In the genomic region with DNA sequence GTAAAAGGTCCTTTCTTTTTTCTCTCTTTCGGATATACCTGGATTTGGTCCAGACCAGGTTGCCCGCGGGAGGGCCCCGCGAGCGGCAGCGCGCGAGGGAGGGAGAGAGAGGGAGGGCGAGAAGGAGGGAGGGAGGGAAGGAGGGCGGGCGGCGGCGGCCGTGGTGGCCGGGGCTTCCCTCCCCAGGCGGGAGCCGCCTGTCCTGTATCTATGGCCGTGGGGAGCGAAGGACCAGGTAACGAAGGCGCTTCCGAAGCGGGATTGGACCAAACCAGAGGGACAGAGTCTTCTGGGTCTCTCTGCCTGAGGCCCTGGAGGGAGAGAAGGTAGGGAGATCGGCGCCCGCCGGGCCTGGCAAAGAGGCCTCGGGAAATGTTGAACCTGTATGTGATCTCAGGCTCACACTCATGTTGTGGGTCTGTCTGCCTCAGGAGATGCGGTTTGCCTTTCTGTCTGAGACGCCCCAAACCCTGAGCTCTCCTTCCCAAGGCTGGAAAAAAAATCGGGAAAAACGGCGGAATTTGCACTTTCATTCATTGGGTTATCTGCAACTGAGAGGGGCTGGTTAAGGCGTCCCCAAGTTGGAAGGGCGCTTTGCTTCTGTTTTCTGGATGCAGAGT, we compare ENCODE assay signal across 1 cellular context.
TF ChIP-seq lines count a peak whose summit lies in the region.

No MANE protein-coding gene starts in this region.

TF ChIP-seq in HEK293, 187 proteins besides CTCF, POLR2A, EP300 and RAD21 (continued from another document and continues in another):
- TF ChIP-seq, protein P1, sequence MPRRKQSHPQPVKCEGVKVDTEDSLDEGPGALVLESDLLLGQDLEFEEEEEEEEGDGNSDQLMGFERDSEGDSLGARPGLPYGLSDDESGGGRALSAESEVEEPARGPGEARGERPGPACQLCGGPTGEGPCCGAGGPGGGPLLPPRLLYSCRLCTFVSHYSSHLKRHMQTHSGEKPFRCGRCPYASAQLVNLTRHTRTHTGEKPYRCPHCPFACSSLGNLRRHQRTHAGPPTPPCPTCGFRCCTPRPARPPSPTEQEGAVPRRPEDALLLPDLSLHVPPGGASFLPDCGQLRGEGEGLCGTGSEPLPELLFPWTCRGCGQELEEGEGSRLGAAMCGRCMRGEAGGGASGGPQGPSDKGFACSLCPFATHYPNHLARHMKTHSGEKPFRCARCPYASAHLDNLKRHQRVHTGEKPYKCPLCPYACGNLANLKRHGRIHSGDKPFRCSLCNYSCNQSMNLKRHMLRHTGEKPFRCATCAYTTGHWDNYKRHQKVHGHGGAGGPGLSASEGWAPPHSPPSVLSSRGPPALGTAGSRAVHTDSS (tag by site-specific recombination; IDR thresholded peaks at IDR 0.05): no peak
- TF ChIP-seq, protein P2, sequence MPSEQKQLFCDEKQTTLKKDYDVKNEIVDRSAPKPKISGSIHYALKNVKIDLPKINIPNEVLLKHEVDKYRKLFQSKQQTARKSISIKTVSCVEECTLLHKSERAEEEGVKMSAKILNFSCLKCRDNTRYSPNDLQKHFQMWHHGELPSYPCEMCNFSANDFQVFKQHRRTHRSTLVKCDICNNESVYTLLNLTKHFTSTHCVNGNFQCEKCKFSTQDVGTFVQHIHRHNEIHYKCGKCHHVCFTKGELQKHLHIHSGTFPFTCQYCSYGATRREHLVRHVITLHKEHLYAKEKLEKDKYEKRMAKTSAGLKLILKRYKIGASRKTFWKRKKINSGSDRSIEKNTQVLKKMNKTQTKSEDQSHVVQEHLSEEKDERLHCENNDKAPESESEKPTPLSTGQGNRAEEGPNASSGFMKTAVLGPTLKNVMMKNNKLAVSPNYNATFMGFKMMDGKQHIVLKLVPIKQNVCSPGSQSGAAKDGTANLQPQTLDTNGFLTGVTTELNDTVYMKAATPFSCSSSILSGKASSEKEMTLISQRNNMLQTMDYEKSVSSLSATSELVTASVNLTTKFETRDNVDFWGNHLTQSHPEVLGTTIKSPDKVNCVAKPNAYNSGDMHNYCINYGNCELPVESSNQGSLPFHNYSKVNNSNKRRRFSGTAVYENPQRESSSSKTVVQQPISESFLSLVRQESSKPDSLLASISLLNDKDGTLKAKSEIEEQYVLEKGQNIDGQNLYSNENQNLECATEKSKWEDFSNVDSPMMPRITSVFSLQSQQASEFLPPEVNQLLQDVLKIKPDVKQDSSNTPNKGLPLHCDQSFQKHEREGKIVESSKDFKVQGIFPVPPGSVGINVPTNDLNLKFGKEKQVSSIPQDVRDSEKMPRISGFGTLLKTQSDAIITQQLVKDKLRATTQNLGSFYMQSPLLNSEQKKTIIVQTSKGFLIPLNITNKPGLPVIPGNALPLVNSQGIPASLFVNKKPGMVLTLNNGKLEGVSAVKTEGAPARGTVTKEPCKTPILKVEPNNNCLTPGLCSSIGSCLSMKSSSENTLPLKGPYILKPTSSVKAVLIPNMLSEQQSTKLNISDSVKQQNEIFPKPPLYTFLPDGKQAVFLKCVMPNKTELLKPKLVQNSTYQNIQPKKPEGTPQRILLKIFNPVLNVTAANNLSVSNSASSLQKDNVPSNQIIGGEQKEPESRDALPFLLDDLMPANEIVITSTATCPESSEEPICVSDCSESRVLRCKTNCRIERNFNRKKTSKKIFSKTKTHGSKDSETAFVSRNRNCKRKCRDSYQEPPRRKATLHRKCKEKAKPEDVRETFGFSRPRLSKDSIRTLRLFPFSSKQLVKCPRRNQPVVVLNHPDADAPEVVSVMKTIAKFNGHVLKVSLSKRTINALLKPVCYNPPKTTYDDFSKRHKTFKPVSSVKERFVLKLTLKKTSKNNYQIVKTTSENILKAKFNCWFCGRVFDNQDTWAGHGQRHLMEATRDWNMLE (tag by site-specific recombination; conservative IDR thresholded peaks at IDR 0.05; ENCODE audit: low read depth): no peak
- TF ChIP-seq ZNF660 (tag by site-specific recombination; IDR thresholded peaks at IDR 0.05) (no peak), ZNF548 (tag by site-specific recombination; IDR thresholded peaks at IDR 0.05) (no peak), PRDM1 (tag by site-specific recombination; IDR thresholded peaks at IDR 0.05) (no peak), ZNF169 (tag by site-specific recombination; IDR thresholded peaks at IDR 0.05) (no peak), ZNF560 (tag by site-specific recombination; IDR thresholded peaks at IDR 0.05; ENCODE audit: borderline replicate concordance) (no peak), ZNF677 (tag by site-specific recombination; IDR thresholded peaks at IDR 0.05) (no peak), ZNF600 (tag by site-specific recombination; IDR thresholded peaks at IDR 0.05) (no peak), ZNF610 (tag by site-specific recombination; IDR thresholded peaks at IDR 0.05; ENCODE audit: borderline replicate concordance) (no peak), ZFP41 (tag by site-specific recombination; IDR thresholded peaks at IDR 0.05; ENCODE audit: borderline replicate concordance) (no peak), ZNF416 (tag by site-specific recombination; IDR thresholded peaks at IDR 0.05) (no peak), ZNF785 (tag by site-specific recombination; IDR thresholded peaks at IDR 0.05) (no peak), ZNF707 (tag by site-specific recombination; IDR thresholded peaks at IDR 0.05) (no peak), ZNF155 (tag by site-specific recombination; IDR thresholded peaks at IDR 0.05) (no peak), SCRT2 (tag by site-specific recombination; IDR thresholded peaks at IDR 0.05) (no peak), ZNF37A (tag by site-specific recombination; IDR thresholded peaks at IDR 0.05) (no peak), BCL11B (tag by site-specific recombination; IDR thresholded peaks at IDR 0.05; ENCODE audit: low read depth) (no peak), ZNF558 (tag by site-specific recombination; IDR thresholded peaks at IDR 0.05) (no peak), SALL2 (tag by site-specific recombination; IDR thresholded peaks at IDR 0.05; ENCODE audit: borderline replicate concordance) (no peak), ZNF658 (tag by site-specific recombination; IDR thresholded peaks at IDR 0.05) (no peak), ZNF585B (tag by site-specific recombination; IDR thresholded peaks at IDR 0.05) (no peak), ZNF623 (tag by site-specific recombination; IDR thresholded peaks at IDR 0.05) (no peak), ZNF529 (tag by site-specific recombination; IDR thresholded peaks at IDR 0.05; ENCODE audit: insufficient replicate concordance) (no peak), ZBTB17 (tag by site-specific recombination; IDR thresholded peaks at IDR 0.05) (no peak), ZNF223 (tag by site-specific recombination; IDR thresholded peaks at IDR 0.05) (no peak), ZNF274 (IDR thresholded peaks at IDR 0.05; ENCODE audit: low read length) (no peak), ZNF274 (tag by site-specific recombination; IDR thresholded peaks at IDR 0.05; ENCODE audit: borderline replicate concordance) (no peak), ZNF10 (tag by site-specific recombination; IDR thresholded peaks at IDR 0.05) (no peak), ZNF302 (tag by site-specific recombination; IDR thresholded peaks at IDR 0.05; ENCODE audit: low read depth) (no peak), SCRT1 (tag by site-specific recombination; IDR thresholded peaks at IDR 0.05; ENCODE audit: borderline replicate concordance) (no peak), TRIM28 (IDR thresholded peaks at IDR 0.05; ENCODE audit: borderline replicate concordance, low read length) (no peak), SP7 (tag by site-specific recombination; IDR thresholded peaks at IDR 0.05) (no peak; the same call in 1 of the 2 replicates), ZNF354C (tag by site-specific recombination; IDR thresholded peaks at IDR 0.05; ENCODE audit: borderline replicate concordance, low read depth) (no peak), ZSCAN23 (tag by site-specific recombination; IDR thresholded peaks at IDR 0.05) (no peak)
- TF ChIP-seq, protein P3, sequence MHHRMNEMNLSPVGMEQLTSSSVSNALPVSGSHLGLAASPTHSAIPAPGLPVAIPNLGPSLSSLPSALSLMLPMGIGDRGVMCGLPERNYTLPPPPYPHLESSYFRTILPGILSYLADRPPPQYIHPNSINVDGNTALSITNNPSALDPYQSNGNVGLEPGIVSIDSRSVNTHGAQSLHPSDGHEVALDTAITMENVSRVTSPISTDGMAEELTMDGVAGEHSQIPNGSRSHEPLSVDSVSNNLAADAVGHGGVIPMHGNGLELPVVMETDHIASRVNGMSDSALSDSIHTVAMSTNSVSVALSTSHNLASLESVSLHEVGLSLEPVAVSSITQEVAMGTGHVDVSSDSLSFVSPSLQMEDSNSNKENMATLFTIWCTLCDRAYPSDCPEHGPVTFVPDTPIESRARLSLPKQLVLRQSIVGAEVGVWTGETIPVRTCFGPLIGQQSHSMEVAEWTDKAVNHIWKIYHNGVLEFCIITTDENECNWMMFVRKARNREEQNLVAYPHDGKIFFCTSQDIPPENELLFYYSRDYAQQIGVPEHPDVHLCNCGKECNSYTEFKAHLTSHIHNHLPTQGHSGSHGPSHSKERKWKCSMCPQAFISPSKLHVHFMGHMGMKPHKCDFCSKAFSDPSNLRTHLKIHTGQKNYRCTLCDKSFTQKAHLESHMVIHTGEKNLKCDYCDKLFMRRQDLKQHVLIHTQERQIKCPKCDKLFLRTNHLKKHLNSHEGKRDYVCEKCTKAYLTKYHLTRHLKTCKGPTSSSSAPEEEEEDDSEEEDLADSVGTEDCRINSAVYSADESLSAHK (tag by site-specific recombination; IDR thresholded peaks at IDR 0.05): no peak
- TF ChIP-seq, protein P4, sequence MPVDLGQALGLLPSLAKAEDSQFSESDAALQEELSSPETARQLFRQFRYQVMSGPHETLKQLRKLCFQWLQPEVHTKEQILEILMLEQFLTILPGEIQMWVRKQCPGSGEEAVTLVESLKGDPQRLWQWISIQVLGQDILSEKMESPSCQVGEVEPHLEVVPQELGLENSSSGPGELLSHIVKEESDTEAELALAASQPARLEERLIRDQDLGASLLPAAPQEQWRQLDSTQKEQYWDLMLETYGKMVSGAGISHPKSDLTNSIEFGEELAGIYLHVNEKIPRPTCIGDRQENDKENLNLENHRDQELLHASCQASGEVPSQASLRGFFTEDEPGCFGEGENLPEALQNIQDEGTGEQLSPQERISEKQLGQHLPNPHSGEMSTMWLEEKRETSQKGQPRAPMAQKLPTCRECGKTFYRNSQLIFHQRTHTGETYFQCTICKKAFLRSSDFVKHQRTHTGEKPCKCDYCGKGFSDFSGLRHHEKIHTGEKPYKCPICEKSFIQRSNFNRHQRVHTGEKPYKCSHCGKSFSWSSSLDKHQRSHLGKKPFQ (tag by site-specific recombination; IDR thresholded peaks at IDR 0.05): no peak
- TF ChIP-seq, protein P5, sequence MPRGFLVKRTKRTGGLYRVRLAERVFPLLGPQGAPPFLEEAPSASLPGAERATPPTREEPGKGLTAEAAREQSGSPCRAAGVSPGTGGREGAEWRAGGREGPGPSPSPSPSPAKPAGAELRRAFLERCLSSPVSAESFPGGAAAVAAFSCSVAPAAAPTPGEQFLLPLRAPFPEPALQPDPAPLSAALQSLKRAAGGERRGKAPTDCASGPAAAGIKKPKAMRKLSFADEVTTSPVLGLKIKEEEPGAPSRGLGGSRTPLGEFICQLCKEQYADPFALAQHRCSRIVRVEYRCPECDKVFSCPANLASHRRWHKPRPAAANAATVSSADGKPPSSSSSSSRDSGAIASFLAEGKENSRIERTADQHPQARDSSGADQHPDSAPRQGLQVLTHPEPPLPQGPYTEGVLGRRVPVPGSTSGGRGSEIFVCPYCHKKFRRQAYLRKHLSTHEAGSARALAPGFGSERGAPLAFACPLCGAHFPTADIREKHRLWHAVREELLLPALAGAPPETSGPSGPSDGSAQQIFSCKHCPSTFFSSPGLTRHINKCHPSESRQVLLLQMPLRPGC (tag by site-specific recombination; IDR thresholded peaks at IDR 0.05): no peak
- TF ChIP-seq, protein P6, sequence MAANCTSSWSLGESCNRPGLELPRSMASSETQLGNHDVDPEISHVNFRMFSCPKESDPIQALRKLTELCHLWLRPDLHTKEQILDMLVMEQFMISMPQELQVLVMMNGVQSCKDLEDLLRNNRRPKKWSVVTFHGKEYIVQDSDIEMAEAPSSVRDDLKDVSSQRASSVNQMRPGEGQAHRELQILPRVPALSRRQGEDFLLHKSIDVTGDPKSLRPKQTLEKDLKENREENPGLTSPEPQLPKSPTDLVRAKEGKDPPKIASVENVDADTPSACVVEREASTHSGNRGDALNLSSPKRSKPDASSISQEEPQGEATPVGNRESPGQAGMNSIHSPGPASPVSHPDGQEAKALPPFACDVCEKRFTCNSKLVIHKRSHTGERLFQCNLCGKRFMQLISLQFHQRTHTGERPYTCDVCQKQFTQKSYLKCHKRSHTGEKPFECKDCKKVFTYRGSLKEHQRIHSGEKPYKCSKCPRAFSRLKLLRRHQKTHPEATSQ (tag by site-specific recombination; IDR thresholded peaks at IDR 0.05): no peak
- TF ChIP-seq, protein P7, sequence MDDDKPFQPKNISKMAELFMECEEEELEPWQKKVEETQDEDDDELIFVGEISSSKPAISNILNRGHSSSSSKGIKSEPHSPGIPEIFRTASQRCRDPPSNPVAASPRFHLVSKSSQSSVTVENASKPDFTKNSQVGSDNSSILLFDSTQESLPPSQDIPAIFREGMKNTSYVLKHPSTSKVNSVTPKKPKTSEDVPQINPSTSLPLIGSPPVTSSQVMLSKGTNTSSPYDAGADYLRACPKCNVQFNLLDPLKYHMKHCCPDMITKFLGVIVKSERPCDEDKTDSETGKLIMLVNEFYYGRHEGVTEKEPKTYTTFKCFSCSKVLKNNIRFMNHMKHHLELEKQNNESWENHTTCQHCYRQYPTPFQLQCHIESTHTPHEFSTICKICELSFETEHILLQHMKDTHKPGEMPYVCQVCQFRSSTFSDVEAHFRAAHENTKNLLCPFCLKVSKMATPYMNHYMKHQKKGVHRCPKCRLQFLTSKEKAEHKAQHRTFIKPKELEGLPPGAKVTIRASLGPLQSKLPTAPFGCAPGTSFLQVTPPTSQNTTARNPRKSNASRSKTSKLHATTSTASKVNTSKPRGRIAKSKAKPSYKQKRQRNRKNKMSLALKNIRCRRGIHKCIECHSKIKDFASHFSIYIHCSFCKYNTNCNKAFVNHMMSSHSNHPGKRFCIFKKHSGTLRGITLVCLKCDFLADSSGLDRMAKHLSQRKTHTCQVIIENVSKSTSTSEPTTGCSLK (tag by site-specific recombination; IDR thresholded peaks at IDR 0.05): no peak
- TF ChIP-seq, protein P8, sequence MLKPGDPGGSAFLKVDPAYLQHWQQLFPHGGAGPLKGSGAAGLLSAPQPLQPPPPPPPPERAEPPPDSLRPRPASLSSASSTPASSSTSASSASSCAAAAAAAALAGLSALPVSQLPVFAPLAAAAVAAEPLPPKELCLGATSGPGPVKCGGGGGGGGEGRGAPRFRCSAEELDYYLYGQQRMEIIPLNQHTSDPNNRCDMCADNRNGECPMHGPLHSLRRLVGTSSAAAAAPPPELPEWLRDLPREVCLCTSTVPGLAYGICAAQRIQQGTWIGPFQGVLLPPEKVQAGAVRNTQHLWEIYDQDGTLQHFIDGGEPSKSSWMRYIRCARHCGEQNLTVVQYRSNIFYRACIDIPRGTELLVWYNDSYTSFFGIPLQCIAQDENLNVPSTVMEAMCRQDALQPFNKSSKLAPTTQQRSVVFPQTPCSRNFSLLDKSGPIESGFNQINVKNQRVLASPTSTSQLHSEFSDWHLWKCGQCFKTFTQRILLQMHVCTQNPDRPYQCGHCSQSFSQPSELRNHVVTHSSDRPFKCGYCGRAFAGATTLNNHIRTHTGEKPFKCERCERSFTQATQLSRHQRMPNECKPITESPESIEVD (tag by site-specific recombination; IDR thresholded peaks at IDR 0.05): no peak
- TF ChIP-seq, protein P9, sequence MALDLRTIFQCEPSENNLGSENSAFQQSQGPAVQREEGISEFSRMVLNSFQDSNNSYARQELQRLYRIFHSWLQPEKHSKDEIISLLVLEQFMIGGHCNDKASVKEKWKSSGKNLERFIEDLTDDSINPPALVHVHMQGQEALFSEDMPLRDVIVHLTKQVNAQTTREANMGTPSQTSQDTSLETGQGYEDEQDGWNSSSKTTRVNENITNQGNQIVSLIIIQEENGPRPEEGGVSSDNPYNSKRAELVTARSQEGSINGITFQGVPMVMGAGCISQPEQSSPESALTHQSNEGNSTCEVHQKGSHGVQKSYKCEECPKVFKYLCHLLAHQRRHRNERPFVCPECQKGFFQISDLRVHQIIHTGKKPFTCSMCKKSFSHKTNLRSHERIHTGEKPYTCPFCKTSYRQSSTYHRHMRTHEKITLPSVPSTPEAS (tag by site-specific recombination; IDR thresholded peaks at IDR 0.05): no peak
